In the genomic region with DNA sequence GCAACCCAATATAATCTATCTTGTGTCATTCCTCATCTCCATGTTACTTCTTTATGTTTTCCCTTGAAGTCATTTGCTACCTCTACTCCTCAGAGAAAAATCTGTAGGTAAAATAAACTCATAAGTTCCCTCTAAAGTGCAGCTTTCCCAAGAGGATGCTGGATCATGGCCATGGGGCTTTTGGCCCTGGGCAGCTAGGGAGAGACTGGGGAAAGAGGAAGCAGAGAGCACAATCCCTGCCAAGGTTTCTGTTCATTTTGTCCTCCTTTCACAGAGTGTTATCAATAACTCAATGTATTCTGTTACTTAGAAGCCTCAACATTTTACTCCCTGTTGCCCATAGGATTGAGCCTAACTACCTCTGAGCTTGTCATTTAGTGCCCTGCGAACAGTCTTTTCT, we compare ENCODE assay signal across 1 cellular context.
TF ChIP-seq lines count a peak whose summit lies in the region.

No MANE protein-coding gene starts in this region.

TF ChIP-seq in HepG2, 621 proteins besides CTCF, POLR2A, EP300 and RAD21 (continued from another document):
- TF ChIP-seq, protein P1, sequence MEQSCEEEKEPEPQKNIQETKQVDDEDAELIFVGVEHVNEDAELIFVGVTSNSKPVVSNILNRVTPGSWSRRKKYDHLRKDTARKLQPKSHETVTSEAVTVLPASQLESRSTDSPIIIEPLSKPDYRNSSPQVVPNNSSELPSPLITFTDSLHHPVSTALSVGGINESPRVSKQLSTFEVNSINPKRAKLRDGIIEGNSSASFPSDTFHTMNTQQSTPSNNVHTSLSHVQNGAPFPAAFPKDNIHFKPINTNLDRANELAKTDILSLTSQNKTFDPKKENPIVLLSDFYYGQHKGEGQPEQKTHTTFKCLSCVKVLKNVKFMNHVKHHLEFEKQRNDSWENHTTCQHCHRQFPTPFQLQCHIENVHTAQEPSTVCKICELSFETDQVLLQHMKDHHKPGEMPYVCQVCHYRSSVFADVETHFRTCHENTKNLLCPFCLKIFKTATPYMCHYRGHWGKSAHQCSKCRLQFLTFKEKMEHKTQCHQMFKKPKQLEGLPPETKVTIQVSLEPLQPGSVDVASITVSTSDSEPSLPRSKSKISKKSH (CRISPR knock-in tag; IDR thresholded peaks at IDR 0.05; ENCODE audit: borderline replicate concordance), result no peak
- TF ChIP-seq FOSL1 (CRISPR knock-in tag; IDR thresholded peaks at IDR 0.05; ENCODE audit: borderline replicate concordance) (no peak), ZNF564 (CRISPR knock-in tag; IDR thresholded peaks at IDR 0.05) (no peak), MTF1 (CRISPR knock-in tag; IDR thresholded peaks at IDR 0.05) (no peak), RORA (CRISPR knock-in tag; IDR thresholded peaks at IDR 0.05) (no peak), ZC3H13 (CRISPR knock-in tag; IDR thresholded peaks at IDR 0.05) (no peak), ZNF775 (CRISPR knock-in tag; IDR thresholded peaks at IDR 0.05; ENCODE audit: borderline replicate concordance) (no peak)
- TF ChIP-seq, protein P2, sequence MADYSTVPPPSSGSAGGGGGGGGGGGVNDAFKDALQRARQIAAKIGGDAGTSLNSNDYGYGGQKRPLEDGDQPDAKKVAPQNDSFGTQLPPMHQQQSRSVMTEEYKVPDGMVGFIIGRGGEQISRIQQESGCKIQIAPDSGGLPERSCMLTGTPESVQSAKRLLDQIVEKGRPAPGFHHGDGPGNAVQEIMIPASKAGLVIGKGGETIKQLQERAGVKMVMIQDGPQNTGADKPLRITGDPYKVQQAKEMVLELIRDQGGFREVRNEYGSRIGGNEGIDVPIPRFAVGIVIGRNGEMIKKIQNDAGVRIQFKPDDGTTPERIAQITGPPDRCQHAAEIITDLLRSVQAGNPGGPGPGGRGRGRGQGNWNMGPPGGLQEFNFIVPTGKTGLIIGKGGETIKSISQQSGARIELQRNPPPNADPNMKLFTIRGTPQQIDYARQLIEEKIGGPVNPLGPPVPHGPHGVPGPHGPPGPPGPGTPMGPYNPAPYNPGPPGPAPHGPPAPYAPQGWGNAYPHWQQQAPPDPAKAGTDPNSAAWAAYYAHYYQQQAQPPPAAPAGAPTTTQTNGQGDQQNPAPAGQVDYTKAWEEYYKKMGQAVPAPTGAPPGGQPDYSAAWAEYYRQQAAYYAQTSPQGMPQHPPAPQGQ (CRISPR knock-in tag; IDR thresholded peaks at IDR 0.05; ENCODE audit: borderline replicate concordance), result no peak
TF ChIP-seq in HepG2: peak in this region for 0.
